8 cellular contexts compared by ENCODE assay signal in genomic region chr4:41882622-41883347, GRCh38. TPM values are rescaled to one million over a fixed set of nuclear protein-coding genes. Genes with fewer than 3 reads are reported as not detected.
DNase-seq lines count a peak whose midpoint lies in the region; ATAC-seq and TF ChIP-seq lines count a peak whose summit lies in the region.

No MANE protein-coding gene starts in this region.

- H3K9me3 ChIP-seq in parathyroid adenoma (ENCODE audit: control insufficient read depth, low read length), result no peaks in the 10 kb centered on the region

- peaks cover 26% of the 10 kb centered on the region for H3K27me3 ChIP-seq in parathyroid adenoma (ENCODE audit: control insufficient read depth, insufficient read depth, low read length)

- no peaks in the 10 kb centered on the region for H3K4me1 ChIP-seq in parathyroid adenoma

- WGBS in lower leg skin, 2 donors, result 14 to 15% methylated on average over 34 of the region's 34 CpGs

- peak overlapping the region; percentile 31 for H3K4me3 Mint-ChIP-seq in activated T-helper 1 cell treated with anti-CD3 and anti-CD28 coated beads, Interleukin-12 subunit alpha, Interleukin-12 subunit beta, Interleukin-2, Interleukin-4 antibody, amounts not matched to agents 30 ng/mL and 10 ng/mL and 1 ng/mL, durations not matched to agents 14 hours and 24 hours and 36 hours

- no peaks in the 10 kb centered on the region for H3K36me3 Mint-ChIP-seq in activated T-helper 1 cell treated with anti-CD3 and anti-CD28 coated beads, Interleukin-12 subunit alpha, Interleukin-12 subunit beta, Interleukin-2, Interleukin-4 antibody, amounts not matched to agents 30 ng/mL and 10 ng/mL and 1 ng/mL, durations not matched to agents 14 hours and 24 hours and 36 hours (ENCODE audit: low read depth)

- peaks cover 57% of the 10 kb centered on the region for H3K27me3 Mint-ChIP-seq in activated T-helper 1 cell treated with anti-CD3 and anti-CD28 coated beads, Interleukin-12 subunit alpha, Interleukin-12 subunit beta, Interleukin-2, Interleukin-4 antibody, amounts not matched to agents 30 ng/mL and 10 ng/mL and 1 ng/mL, durations not matched to agents 14 hours and 24 hours and 36 hours (ENCODE audit: insufficient read depth)

- peak overlapping the region; percentile 19 to 33 for H3K4me3 ChIP-seq in foreskin fibroblast (ENCODE audit: low read depth in 1 of 2, low read length in 2 of 2)
- H3K4me3 ChIP-seq in parathyroid adenoma (ENCODE audit: low read depth, low read length), result no peak overlapping the region
- H3K4me3 ChIP-seq in lower leg skin (ENCODE audit: low read depth, poor library complexity, severe bottlenecking), result no peak overlapping the region

- H3K4me2 ChIP-seq in parathyroid adenoma (ENCODE audit: low read length), result no peak overlapping the region

- intact Hi-C loops in activated T-helper 1 cell treated with anti-CD3 and anti-CD28 coated beads, Interleukin-12 subunit alpha, Interleukin-12 subunit beta, Interleukin-2, Interleukin-4 antibody, amounts not matched to agents 30 ng/mL and 10 ng/mL and 1 ng/mL, durations not matched to agents 14 hours and 24 hours and 36 hours (cut with micrococcal nuclease), result loop anchor here (1.0 kb wide), 3 partner anchors 133 to 601 kb away; no protein-coding TSS in a partner anchor
- intact Hi-C loops in lower leg skin (cut with DNase I; ENCODE audit: low total_unique reads), result loop anchor here (10.0 kb wide), 1 partner anchor 188 kb away; no protein-coding TSS in a partner anchor

- H2AFZ ChIP-seq in parathyroid adenoma, result no peak overlapping the region

- DNase-seq in NCI-H510A treated with DMSO at 0.1 percent for 48 hours (lab: John Stamatoyannopoulos, UW) (peak; percentile 65), NCI-H510A (lab: John Stamatoyannopoulos, UW) (no peak), NCI-H82 (lab: John Stamatoyannopoulos, UW) (peak; percentile 82), foreskin fibroblast (peak; percentile 35 to 77), lower leg skin (ENCODE audit: low spot score in 2 of 2) (no peak)
- peak; percentile 18 for DNase-seq in activated T-helper 1 cell treated with anti-CD3 and anti-CD28 coated beads, Interleukin-12 subunit alpha, Interleukin-12 subunit beta, Interleukin-2, Interleukin-4 antibody, amounts not matched to agents 30 ng/mL and 10 ng/mL and 1 ng/mL, durations not matched to agents 14 hours and 24 hours and 36 hours (ENCODE audit: low spot score)

- no peaks in the 10 kb centered on the region for H3K79me2 ChIP-seq in parathyroid adenoma

- H3K9me3 Mint-ChIP-seq in activated T-helper 1 cell treated with anti-CD3 and anti-CD28 coated beads, Interleukin-12 subunit alpha, Interleukin-12 subunit beta, Interleukin-2, Interleukin-4 antibody, amounts not matched to agents 30 ng/mL and 10 ng/mL and 1 ng/mL, durations not matched to agents 14 hours and 24 hours and 36 hours, result no peaks in the 10 kb centered on the region

- no peak overlapping the region for H3K27ac ChIP-seq in parathyroid adenoma

- TF ChIP-seq CTCF in foreskin fibroblast (IDR thresholded peaks at IDR 0.05; ENCODE audit: low read depth, low read length) (peak; percentile 98), parathyroid adenoma (IDR thresholded peaks at IDR 0.05) (peak; percentile 53), lower leg skin (IDR thresholded peaks at IDR 0.05) (no peak)

- no peak overlapping the region for H3K9ac ChIP-seq in parathyroid adenoma

- ATAC-seq in HG02981 (IDR thresholded peaks at IDR 0.05; ENCODE audit: unreplicated experiment), result peak; percentile 76

- TF ChIP-seq POLR2A in lower leg skin (IDR thresholded peaks at IDR 0.05), result no peak

- peak overlapping the region; percentile 22 for H3K27ac Mint-ChIP-seq in activated T-helper 1 cell treated with anti-CD3 and anti-CD28 coated beads, Interleukin-12 subunit alpha, Interleukin-12 subunit beta, Interleukin-2, Interleukin-4 antibody, amounts not matched to agents 30 ng/mL and 10 ng/mL and 1 ng/mL, durations not matched to agents 14 hours and 24 hours and 36 hours

- no peaks in the 10 kb centered on the region for H3K36me3 ChIP-seq in parathyroid adenoma (ENCODE audit: control insufficient read depth, insufficient read depth, low read length)

- H3K4me1 Mint-ChIP-seq in activated T-helper 1 cell treated with anti-CD3 and anti-CD28 coated beads, Interleukin-12 subunit alpha, Interleukin-12 subunit beta, Interleukin-2, Interleukin-4 antibody, amounts not matched to agents 30 ng/mL and 10 ng/mL and 1 ng/mL, durations not matched to agents 14 hours and 24 hours and 36 hours (ENCODE audit: low read depth), result peaks cover 15% of the 10 kb centered on the region

RNA-seq across cellular contexts. Expression of gene TMEM33, which starts 52.4 kb away (rescaled TPM):
- 97.8 and 106 TPM in 2 replicates for total RNA-seq in activated T-helper 1 cell treated with anti-CD3 and anti-CD28 coated beads, Interleukin-12 subunit alpha, Interleukin-12 subunit beta, Interleukin-2, Interleukin-4 antibody, amounts not matched to agents 30 ng/mL and 10 ng/mL and 1 ng/mL, durations not matched to agents 14 hours and 24 hours and 36 hours
- total RNA-seq in lower leg skin, result 10 to 100 TPM; 42.5 to 59.9 (median 49.1) TPM

Comparison
In these comparisons a context has a peak if more than half of its experiments do, and no peak if none do; other contexts are left out.
1. DNase-seq: peak in NCI-H510A treated with DMSO at 0.1 percent for 48 hours (single experiment), NCI-H82 (single experiment), activated T-helper 1 cell treated with anti-CD3 and anti-CD28 coated beads, Interleukin-12 subunit alpha, Interleukin-12 subunit beta, Interleukin-2, Interleukin-4 antibody, amounts not matched to agents 30 ng/mL and 10 ng/mL and 1 ng/mL, durations not matched to agents 14 hours and 24 hours and 36 hours (single experiment) and foreskin fibroblast (2 of 2); none in NCI-H510A (single experiment) and lower leg skin (0 of 2).
2. H3K4me3 ChIP-seq: peak in foreskin fibroblast (2 of 2); none in parathyroid adenoma (single experiment) and lower leg skin (single experiment).
3. CTCF ChIP-seq: peak in foreskin fibroblast (single experiment) and parathyroid adenoma (single experiment); none in lower leg skin (0 of 3).